11 cellular contexts compared by ENCODE assay signal in genomic region chr13:36673838-36674326, GRCh38. TPM values are rescaled to one million over a fixed set of nuclear protein-coding genes. Genes with fewer than 3 reads are reported as not detected.
DNase-seq lines count a peak whose midpoint lies in the region; TF ChIP-seq lines count a peak whose summit lies in the region.
"Had no signal": no experiment of that assay in that cellular context is flagged by ENCODE, and none has a peak within 500 bp of the region (broad histone marks: within the 10 kb centered on the region; RNA-seq: fewer than 3 reads in every experiment).

Gene SERTM1, plus strand, starts transcription at chr13:36674020. Its CDS starts 21,059 bp downstream, at chr13:36695079.

- DNase-seq in DMS153 (lab: John Stamatoyannopoulos, UW) (peak; percentile 38), NCI-H345 treated with DMSO at 0.1 percent for 48 hours (lab: John Stamatoyannopoulos, UW; ENCODE audit: unreplicated experiment) (peak; percentile 16), fibroblast of peridontal ligament (ENCODE audit: extremely low read depth) (peak; percentile 6), osteoblast (ENCODE audit: insufficient read length, low spot score, missing footprints) (no peak), NCI-H1436 treated with DMSO at 0.1 percent for 48 hours (lab: John Stamatoyannopoulos, UW) (no peak), GM19238 (ENCODE audit: insufficient read length, low spot score) (no peak), superior temporal gyrus (ENCODE audit: extremely low spot score) (no peak)
- no peak for DNase-seq in activated CD8-positive, alpha-beta memory T cell treated with anti-CD3 and anti-CD28 coated beads for 24 hours
- DNase-seq: activated effector memory CD4-positive, alpha-beta T cell treated with anti-CD3 and anti-CD28 coated beads, Interleukin-2, amount 50 U/mL, for 16 hours; small intestine had no signal

- no peaks in the 10 kb centered on the region for H3K4me1 ChIP-seq in osteoblast (ENCODE audit: insufficient read depth, low read length)

- peaks cover 31% of the 10 kb centered on the region for H3K27me3 ChIP-seq in osteoblast (ENCODE audit: insufficient read depth, low read length)

- no peaks in the 10 kb centered on the region for H3K9me3 ChIP-seq in osteoblast (ENCODE audit: low read depth, low read length)

- TF ChIP-seq CTCF in osteoblast (IDR thresholded peaks at IDR 0.05; ENCODE audit: extremely low read depth, low read depth, low read length), result no peak

- H3K36me3 ChIP-seq in osteoblast (ENCODE audit: insufficient read depth, low read length), result no peaks in the 10 kb centered on the region

- no peak within 1 kb of the TSS for H2AFZ ChIP-seq in osteoblast (ENCODE audit: low read length)

- no peaks in the 10 kb centered on the region for H4K20me1 ChIP-seq in osteoblast (ENCODE audit: insufficient read depth, low read length)

- no peak within 1 kb of the TSS for H3K27ac ChIP-seq in osteoblast (ENCODE audit: low read depth, low read length)

- peak within 1 kb of the TSS; percentile 48 for H3K4me2 ChIP-seq in osteoblast (ENCODE audit: insufficient read depth, low read length)

- H3K79me2 ChIP-seq in osteoblast (ENCODE audit: insufficient read depth, low read length), result no peaks in the 10 kb centered on the region

- H3K4me3 ChIP-seq in osteoblast (ENCODE audit: insufficient read depth, low read length), result no peak within 1 kb of the TSS

RNA-seq across cellular contexts. Expression of gene SERTM1, which starts in this region (rescaled TPM):
- total RNA-seq in osteoblast, result not detected in 2 replicates
- total RNA-seq: LHCN-M2 had no signal

Comparison
In these comparisons a context has a peak if more than half of its experiments do, and no peak if none do; other contexts are left out.
1. DNase-seq: peak in DMS153 (single experiment), NCI-H345 treated with DMSO at 0.1 percent for 48 hours (single experiment) and fibroblast of peridontal ligament (single experiment); none in osteoblast (single experiment), activated CD8-positive, alpha-beta memory T cell treated with anti-CD3 and anti-CD28 coated beads for 24 hours (single experiment), NCI-H1436 treated with DMSO at 0.1 percent for 48 hours (single experiment), GM19238 (single experiment) and superior temporal gyrus (single experiment).